Comparison of ENCODE assay signal across 10 cellular contexts in the genomic region with DNA sequence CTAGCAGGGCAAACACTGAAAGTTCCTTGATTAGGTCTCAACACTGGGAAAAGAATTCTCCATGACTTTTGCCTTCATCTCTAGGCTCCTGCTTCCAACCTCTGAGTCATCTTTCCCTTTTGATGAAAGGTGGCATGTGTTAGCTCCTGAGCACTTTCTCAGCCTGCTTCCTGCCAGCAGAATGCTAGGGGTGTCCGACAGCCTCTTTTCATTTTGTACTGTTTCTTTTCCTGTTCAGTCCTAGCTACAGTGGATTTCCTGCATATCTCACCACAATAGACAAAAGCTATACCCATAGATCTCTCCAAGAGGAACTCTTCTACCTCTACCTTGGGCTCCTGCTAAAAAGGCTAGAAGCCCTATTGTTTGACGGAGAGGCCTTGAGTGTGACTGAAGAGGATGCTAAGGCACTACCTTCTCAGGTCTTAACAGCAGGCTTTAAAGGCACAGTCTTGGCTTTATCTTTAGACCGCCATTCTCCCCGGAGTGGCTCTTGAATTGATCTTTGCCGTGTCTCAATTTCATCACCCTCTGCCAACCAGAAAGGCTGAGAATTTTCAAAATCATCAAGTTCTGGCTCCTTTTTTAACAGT.
DNase-seq lines count a peak whose midpoint lies in the region; ATAC-seq, FAIRE-seq and TF ChIP-seq lines count a peak whose summit lies in the region.
"Had no signal": no experiment of that assay in that cellular context is flagged by ENCODE, and none has a peak within 500 bp of the region (broad histone marks: within the 10 kb centered on the region; RNA-seq: fewer than 3 reads in every experiment).

No MANE protein-coding gene starts in this region.

- peaks cover 40% of the 10 kb centered on the region for H3K4me1 Mint-ChIP-seq in WTC11
- peaks cover 7 to 14% of the 10 kb centered on the region in 2 donors for H3K4me1 Mint-ChIP-seq in stimulated activated naive B cell treated with anti-CD40 and anti-IgM and Interleukin-4, amounts not matched to agents 10 μg/mL and 1 μg/mL and 100 μg/mL, for 72 hours

- intact Hi-C loops in left ventricle myocardium superior (cut with micrococcal nuclease), result no loop called here

- POLR2A ChIA-PET in WTC11 (lab: Charles Lee), result no interaction called here

- DNase-seq in HTR-8/SVneo (ENCODE audit: insufficient read length, low spot score) (peak; percentile 21), WTC11 (ENCODE audit: low spot score) (no peak), left ventricle myocardium superior (no peak), COLO668 (lab: John Stamatoyannopoulos, UW; ENCODE audit: unreplicated experiment) (no peak)
- DNase-seq in stimulated activated naive B cell treated with anti-CD40 and anti-IgM and Interleukin-4, amounts not matched to agents 10 μg/mL and 1 μg/mL and 100 μg/mL, for 72 hours, result no peak
- DNase-seq: naive B cell, substantia nigra had no signal

- no peak for TF ChIP-seq CTCF in WTC11 (IDR thresholded peaks at IDR 0.05)

- FAIRE-seq in HTR-8/SVneo (lab: Jason Lieb, UNC), result no peak
- FAIRE-seq: TTC549 had no signal

- no peak overlapping the region for H3K4me3 Mint-ChIP-seq in WTC11
- no peak overlapping the region for H3K4me3 Mint-ChIP-seq in stimulated activated naive B cell treated with anti-CD40 and anti-IgM and Interleukin-4, amounts not matched to agents 10 μg/mL and 1 μg/mL and 100 μg/mL, for 72 hours
- H3K4me3 Mint-ChIP-seq: naive B cell had no signal

- peak overlapping the region; percentile 72 for H3K27ac Mint-ChIP-seq in WTC11
- H3K27ac Mint-ChIP-seq in stimulated activated naive B cell treated with anti-CD40 and anti-IgM and Interleukin-4, amounts not matched to agents 10 μg/mL and 1 μg/mL and 100 μg/mL, for 72 hours, result no peak overlapping the region

- H3K27me3 Mint-ChIP-seq in WTC11 (ENCODE audit: low read depth), result no peaks in the 10 kb centered on the region
- H3K27me3 Mint-ChIP-seq in stimulated activated naive B cell treated with anti-CD40 and anti-IgM and Interleukin-4, amounts not matched to agents 10 μg/mL and 1 μg/mL and 100 μg/mL, for 72 hours, result no peaks in the 10 kb centered on the region
- H3K27me3 Mint-ChIP-seq: naive B cell had no signal

- H3K36me3 Mint-ChIP-seq in WTC11, result no peaks in the 10 kb centered on the region
- H3K36me3 Mint-ChIP-seq in stimulated activated naive B cell treated with anti-CD40 and anti-IgM and Interleukin-4, amounts not matched to agents 10 μg/mL and 1 μg/mL and 100 μg/mL, for 72 hours, result no peaks in the 10 kb centered on the region
- H3K36me3 Mint-ChIP-seq: naive B cell had no signal

- ATAC-seq in WTC11 (peak; percentile 62), left ventricle myocardium superior (peak; percentile 85), HG02970 (IDR thresholded peaks at IDR 0.05; ENCODE audit: low FRiP score, unreplicated experiment) (no peak), GM21390 (IDR thresholded peaks at IDR 0.05; ENCODE audit: unreplicated experiment) (no peak)
- ATAC-seq in stimulated activated naive B cell treated with anti-CD40 and anti-IgM and Interleukin-4, amounts not matched to agents 10 μg/mL and 1 μg/mL and 100 μg/mL, for 72 hours (replicated peaks), result peak; percentile 21 to 39

- no peaks in the 10 kb centered on the region for H3K9me3 Mint-ChIP-seq in WTC11
- no peaks in the 10 kb centered on the region for H3K9me3 Mint-ChIP-seq in stimulated activated naive B cell treated with anti-CD40 and anti-IgM and Interleukin-4, amounts not matched to agents 10 μg/mL and 1 μg/mL and 100 μg/mL, for 72 hours
- H3K9me3 Mint-ChIP-seq: naive B cell had no signal

- CTCF ChIA-PET in WTC11 (lab: Charles Lee), result no interaction called here

TF ChIP-seq in WTC11, 78 proteins besides CTCF, POLR2A, EP300 and RAD21 (continues in another document):
- TF ChIP-seq, protein P1, sequence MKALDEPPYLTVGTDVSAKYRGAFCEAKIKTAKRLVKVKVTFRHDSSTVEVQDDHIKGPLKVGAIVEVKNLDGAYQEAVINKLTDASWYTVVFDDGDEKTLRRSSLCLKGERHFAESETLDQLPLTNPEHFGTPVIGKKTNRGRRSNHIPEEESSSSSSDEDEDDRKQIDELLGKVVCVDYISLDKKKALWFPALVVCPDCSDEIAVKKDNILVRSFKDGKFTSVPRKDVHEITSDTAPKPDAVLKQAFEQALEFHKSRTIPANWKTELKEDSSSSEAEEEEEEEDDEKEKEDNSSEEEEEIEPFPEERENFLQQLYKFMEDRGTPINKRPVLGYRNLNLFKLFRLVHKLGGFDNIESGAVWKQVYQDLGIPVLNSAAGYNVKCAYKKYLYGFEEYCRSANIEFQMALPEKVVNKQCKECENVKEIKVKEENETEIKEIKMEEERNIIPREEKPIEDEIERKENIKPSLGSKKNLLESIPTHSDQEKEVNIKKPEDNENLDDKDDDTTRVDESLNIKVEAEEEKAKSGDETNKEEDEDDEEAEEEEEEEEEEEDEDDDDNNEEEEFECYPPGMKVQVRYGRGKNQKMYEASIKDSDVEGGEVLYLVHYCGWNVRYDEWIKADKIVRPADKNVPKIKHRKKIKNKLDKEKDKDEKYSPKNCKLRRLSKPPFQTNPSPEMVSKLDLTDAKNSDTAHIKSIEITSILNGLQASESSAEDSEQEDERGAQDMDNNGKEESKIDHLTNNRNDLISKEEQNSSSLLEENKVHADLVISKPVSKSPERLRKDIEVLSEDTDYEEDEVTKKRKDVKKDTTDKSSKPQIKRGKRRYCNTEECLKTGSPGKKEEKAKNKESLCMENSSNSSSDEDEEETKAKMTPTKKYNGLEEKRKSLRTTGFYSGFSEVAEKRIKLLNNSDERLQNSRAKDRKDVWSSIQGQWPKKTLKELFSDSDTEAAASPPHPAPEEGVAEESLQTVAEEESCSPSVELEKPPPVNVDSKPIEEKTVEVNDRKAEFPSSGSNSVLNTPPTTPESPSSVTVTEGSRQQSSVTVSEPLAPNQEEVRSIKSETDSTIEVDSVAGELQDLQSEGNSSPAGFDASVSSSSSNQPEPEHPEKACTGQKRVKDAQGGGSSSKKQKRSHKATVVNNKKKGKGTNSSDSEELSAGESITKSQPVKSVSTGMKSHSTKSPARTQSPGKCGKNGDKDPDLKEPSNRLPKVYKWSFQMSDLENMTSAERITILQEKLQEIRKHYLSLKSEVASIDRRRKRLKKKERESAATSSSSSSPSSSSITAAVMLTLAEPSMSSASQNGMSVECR (CRISPR knock-in tag; IDR thresholded peaks at IDR 0.05; ENCODE audit: borderline replicate concordance), result no peak
- TF ChIP-seq GRHL2 (CRISPR knock-in tag; IDR thresholded peaks at IDR 0.05; ENCODE audit: insufficient replicate concordance, severe bottlenecking), result no peak
- no peak for TF ChIP-seq TEAD1 (CRISPR knock-in tag; IDR thresholded peaks at IDR 0.05)
- TF ChIP-seq ZNF416 (CRISPR knock-in tag; IDR thresholded peaks at IDR 0.05), result no peak
- TF ChIP-seq RELA (CRISPR knock-in tag; IDR thresholded peaks at IDR 0.05; ENCODE audit: borderline replicate concordance), result no peak
- no peak for TF ChIP-seq JAZF1 (CRISPR knock-in tag; IDR thresholded peaks at IDR 0.05)
- TF ChIP-seq EMX1 (CRISPR knock-in tag; IDR thresholded peaks at IDR 0.05), result no peak
- TF ChIP-seq, protein P2, sequence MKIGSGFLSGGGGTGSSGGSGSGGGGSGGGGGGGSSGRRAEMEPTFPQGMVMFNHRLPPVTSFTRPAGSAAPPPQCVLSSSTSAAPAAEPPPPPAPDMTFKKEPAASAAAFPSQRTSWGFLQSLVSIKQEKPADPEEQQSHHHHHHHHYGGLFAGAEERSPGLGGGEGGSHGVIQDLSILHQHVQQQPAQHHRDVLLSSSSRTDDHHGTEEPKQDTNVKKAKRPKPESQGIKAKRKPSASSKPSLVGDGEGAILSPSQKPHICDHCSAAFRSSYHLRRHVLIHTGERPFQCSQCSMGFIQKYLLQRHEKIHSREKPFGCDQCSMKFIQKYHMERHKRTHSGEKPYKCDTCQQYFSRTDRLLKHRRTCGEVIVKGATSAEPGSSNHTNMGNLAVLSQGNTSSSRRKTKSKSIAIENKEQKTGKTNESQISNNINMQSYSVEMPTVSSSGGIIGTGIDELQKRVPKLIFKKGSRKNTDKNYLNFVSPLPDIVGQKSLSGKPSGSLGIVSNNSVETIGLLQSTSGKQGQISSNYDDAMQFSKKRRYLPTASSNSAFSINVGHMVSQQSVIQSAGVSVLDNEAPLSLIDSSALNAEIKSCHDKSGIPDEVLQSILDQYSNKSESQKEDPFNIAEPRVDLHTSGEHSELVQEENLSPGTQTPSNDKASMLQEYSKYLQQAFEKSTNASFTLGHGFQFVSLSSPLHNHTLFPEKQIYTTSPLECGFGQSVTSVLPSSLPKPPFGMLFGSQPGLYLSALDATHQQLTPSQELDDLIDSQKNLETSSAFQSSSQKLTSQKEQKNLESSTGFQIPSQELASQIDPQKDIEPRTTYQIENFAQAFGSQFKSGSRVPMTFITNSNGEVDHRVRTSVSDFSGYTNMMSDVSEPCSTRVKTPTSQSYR (CRISPR knock-in tag; IDR thresholded peaks at IDR 0.05), result no peak
- TF ChIP-seq, protein P3, sequence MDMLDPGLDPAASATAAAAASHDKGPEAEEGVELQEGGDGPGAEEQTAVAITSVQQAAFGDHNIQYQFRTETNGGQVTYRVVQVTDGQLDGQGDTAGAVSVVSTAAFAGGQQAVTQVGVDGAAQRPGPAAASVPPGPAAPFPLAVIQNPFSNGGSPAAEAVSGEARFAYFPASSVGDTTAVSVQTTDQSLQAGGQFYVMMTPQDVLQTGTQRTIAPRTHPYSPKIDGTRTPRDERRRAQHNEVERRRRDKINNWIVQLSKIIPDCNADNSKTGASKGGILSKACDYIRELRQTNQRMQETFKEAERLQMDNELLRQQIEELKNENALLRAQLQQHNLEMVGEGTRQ (CRISPR knock-in tag; IDR thresholded peaks at IDR 0.05), result no peak
- TF ChIP-seq, protein P4, sequence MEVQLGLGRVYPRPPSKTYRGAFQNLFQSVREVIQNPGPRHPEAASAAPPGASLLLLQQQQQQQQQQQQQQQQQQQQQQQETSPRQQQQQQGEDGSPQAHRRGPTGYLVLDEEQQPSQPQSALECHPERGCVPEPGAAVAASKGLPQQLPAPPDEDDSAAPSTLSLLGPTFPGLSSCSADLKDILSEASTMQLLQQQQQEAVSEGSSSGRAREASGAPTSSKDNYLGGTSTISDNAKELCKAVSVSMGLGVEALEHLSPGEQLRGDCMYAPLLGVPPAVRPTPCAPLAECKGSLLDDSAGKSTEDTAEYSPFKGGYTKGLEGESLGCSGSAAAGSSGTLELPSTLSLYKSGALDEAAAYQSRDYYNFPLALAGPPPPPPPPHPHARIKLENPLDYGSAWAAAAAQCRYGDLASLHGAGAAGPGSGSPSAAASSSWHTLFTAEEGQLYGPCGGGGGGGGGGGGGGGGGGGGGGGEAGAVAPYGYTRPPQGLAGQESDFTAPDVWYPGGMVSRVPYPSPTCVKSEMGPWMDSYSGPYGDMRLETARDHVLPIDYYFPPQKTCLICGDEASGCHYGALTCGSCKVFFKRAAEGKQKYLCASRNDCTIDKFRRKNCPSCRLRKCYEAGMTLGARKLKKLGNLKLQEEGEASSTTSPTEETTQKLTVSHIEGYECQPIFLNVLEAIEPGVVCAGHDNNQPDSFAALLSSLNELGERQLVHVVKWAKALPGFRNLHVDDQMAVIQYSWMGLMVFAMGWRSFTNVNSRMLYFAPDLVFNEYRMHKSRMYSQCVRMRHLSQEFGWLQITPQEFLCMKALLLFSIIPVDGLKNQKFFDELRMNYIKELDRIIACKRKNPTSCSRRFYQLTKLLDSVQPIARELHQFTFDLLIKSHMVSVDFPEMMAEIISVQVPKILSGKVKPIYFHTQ (CRISPR knock-in tag; IDR thresholded peaks at IDR 0.05), result no peak

Comparison
In these comparisons a context has a peak if more than half of its experiments do, and no peak if none do; other contexts are left out.
1. ATAC-seq: peak in WTC11 (single experiment), left ventricle myocardium superior (single experiment) and stimulated activated naive B cell treated with anti-CD40 and anti-IgM and Interleukin-4, amounts not matched to agents 10 μg/mL and 1 μg/mL and 100 μg/mL, for 72 hours (2 of 2); none in HG02970 (single experiment) and GM21390 (single experiment).